ENCODE assay signal across 29 cellular contexts in the genomic region with DNA sequence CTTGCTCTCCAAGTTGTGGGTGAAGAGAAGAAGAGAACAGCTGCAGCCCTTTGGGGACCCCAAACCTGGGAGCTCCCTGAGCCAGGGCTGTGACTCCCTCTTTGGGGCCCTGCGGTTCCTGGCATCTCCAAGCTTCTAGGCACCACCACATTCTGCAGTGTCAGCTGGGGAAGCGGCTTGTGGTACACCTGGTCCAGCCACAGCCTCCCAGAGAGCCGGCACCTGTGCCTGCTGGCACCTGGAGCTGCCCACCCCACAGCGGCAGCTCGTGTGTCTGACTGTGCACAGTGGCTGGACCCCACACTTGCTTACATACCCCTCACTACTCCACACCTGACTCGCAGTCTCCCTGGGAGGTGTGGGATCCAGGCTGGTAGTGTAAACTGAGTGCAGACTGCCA. TPM values are rescaled to one million over a fixed set of nuclear protein-coding genes. Genes with fewer than 3 reads are reported as not detected.
"Had no signal": no experiment of that assay in that cellular context is flagged by ENCODE, and none has a peak within 500 bp of the region (broad histone marks: within the 10 kb centered on the region; RNA-seq: fewer than 3 reads in every experiment).

No MANE protein-coding gene starts in this region.

- H3K27me3 ChIP-seq: pancreas, testis, upper lobe of left lung, uterus had no signal

- H3K27ac Mint-ChIP-seq: memory B cell; natural killer cell; progenitor cell of endocrine pancreas; stimulated activated memory B cell treated with anti-CD40 and anti-IgM and Interleukin-4, amounts not matched to agents 10 μg/mL and 1 μg/mL and 100 μg/mL, for 72 hours had no signal

- H3K36me3 Mint-ChIP-seq: memory B cell; natural killer cell; stimulated activated memory B cell treated with anti-CD40 and anti-IgM and Interleukin-4, amounts not matched to agents 10 μg/mL and 1 μg/mL and 100 μg/mL, for 72 hours had no signal

- DNase-seq: cortex of kidney; effector memory CD8-positive, alpha-beta T cell; erythroblast; esophagus squamous epithelium; foreskin melanocyte; glutamatergic neuron; heart right ventricle; hippocampal formation; kidney glomerular epithelial cell; left colon; left ventricle myocardium inferior; lower lobe of right lung; natural killer cell; occipital lobe; stimulated activated CD4-positive, alpha-beta T cell treated with anti-CD3 and anti-CD28 coated beads, Interleukin-2, amount 100 ng/mL, for 24 hours; stimulated activated CD4-positive, alpha-beta T cell treated with anti-CD3 and anti-CD28 coated beads, Interleukin-4, amount 100 ng/mL, for 24 hours; stimulated activated naive CD8-positive, alpha-beta T cell treated with anti-CD3 and anti-CD28 coated beads, Interleukin-15, Interleukin-2, amounts not matched to agents 100 U/mL and 50 U/mL, for 24 hours; substantia nigra; testis; uterus had no signal

- ATAC-seq: effector memory CD8-positive, alpha-beta T cell; heart right ventricle; left colon; lower lobe of right lung; natural killer cell; pancreas; sciatic nerve; stimulated activated memory B cell treated with anti-CD40 and anti-IgM and Interleukin-4, amounts not matched to agents 10 μg/mL and 1 μg/mL and 100 μg/mL, for 72 hours; stimulated activated naive CD8-positive, alpha-beta T cell treated with anti-CD3 and anti-CD28 coated beads, Interleukin-15, Interleukin-2, amounts not matched to agents 100 U/mL and 50 U/mL, for 24 hours had no signal

- H3K4me3 Mint-ChIP-seq: effector memory CD8-positive, alpha-beta T cell; memory B cell; natural killer cell; stimulated activated memory B cell treated with anti-CD40 and anti-IgM and Interleukin-4, amounts not matched to agents 10 μg/mL and 1 μg/mL and 100 μg/mL, for 72 hours had no signal

- H3K4me1 Mint-ChIP-seq: memory B cell; stimulated activated memory B cell treated with anti-CD40 and anti-IgM and Interleukin-4, amounts not matched to agents 10 μg/mL and 1 μg/mL and 100 μg/mL, for 72 hours had no signal

- H3K4me3 ChIP-seq: esophagus squamous epithelium, heart right ventricle, left ventricle myocardium inferior, lower lobe of right lung, pancreas, smooth muscle cell, testis, tibial nerve, upper lobe of left lung, uterus had no signal

- H3K27ac ChIP-seq: esophagus squamous epithelium, heart right ventricle, left ventricle myocardium inferior, lower lobe of right lung, pancreas, testis, tibial nerve, upper lobe of left lung, uterus had no signal

- H3K4me2 ChIP-seq: smooth muscle cell had no signal

- H3K9me3 ChIP-seq: esophagus squamous epithelium, heart right ventricle, left ventricle myocardium inferior, lower lobe of right lung, pancreas, testis, tibial nerve, upper lobe of left lung, uterus had no signal

- H3K4me1 ChIP-seq: esophagus squamous epithelium, left ventricle myocardium inferior, lower lobe of right lung, pancreas, testis, uterus had no signal

- H3K9me3 Mint-ChIP-seq: effector memory CD8-positive, alpha-beta T cell; memory B cell; natural killer cell; stimulated activated memory B cell treated with anti-CD40 and anti-IgM and Interleukin-4, amounts not matched to agents 10 μg/mL and 1 μg/mL and 100 μg/mL, for 72 hours had no signal

- H3K36me3 ChIP-seq: esophagus squamous epithelium, heart right ventricle, left ventricle myocardium inferior, lower lobe of right lung, pancreas, tibial nerve, upper lobe of left lung, uterus had no signal

RNA-seq across cellular contexts. Expression of a gene that starts 23.5 kb away (rescaled TPM):
- total RNA-seq: mononuclear cell had no signal
